In genomic region chr5:132500931-132501628, GRCh38 we compare ENCODE assay signal across 8 cellular contexts. TPM values are rescaled to one million over a fixed set of nuclear protein-coding genes. Genes with fewer than 3 reads are reported as not detected.
DNase-seq lines count a peak whose midpoint lies in the region; ATAC-seq and TF ChIP-seq lines count a peak whose summit lies in the region.

No MANE protein-coding gene starts in this region.

- no peaks in the 10 kb centered on the region for H3K27me3 ChIP-seq in lung (ENCODE audit: control insufficient read depth, insufficient read depth)

- DNase-seq in Caki2 (ENCODE audit: low read depth) (peak; percentile 41), NCI-H1092 (lab: John Stamatoyannopoulos, UW) (peak; percentile 39), coronary artery (ENCODE audit: low spot score) (peak; percentile 76), lung (ENCODE audit: low spot score) (peak; percentile 68), KG1 (lab: John Stamatoyannopoulos, UW) (no peak)
- peak; percentile 74 for DNase-seq in activated CD4-positive, CD25-positive, alpha-beta regulatory T cell treated with anti-CD3 and anti-CD28 coated beads, Interleukin-2, amount 50 U/mL, for 72 hours
- DNase-seq in stimulated activated CD8-positive, alpha-beta memory T cell treated with anti-CD3 and anti-CD28 coated beads, Interleukin-2, amount 100 ng/mL, for 48 hours (ENCODE audit: low read depth in 2 of 2) = peak; percentile 48 to 55

- no peaks in the 10 kb centered on the region for H3K9me3 ChIP-seq in lung (ENCODE audit: control insufficient read depth in 2 of 2, insufficient read depth in 1 of 2, low read length in 1 of 2)

- H3K27ac ChIP-seq in coronary artery (peak overlapping the region in 1 of 2 donors; percentile 26), lung (ENCODE audit: low read depth in 1 of 2, low read length in 1 of 2) (peak overlapping the region in 1 of 2 donors; percentile 99)

- ATAC-seq in GM21723 (IDR thresholded peaks at IDR 0.05; ENCODE audit: unreplicated experiment) (peak; percentile 38), lung (ENCODE audit: insufficient read depth, low FRiP score) (no peak)

- H3K4me1 ChIP-seq in lung (ENCODE audit: control insufficient read depth in 2 of 2, insufficient read depth in 2 of 2, low read length in 2 of 2) = peaks cover 2 to 31% of the 10 kb centered on the region in 2 donors

- 25 to 44% methylated on average over 6 of the region's 6 CpGs for WGBS in lung, 2 donors

- peak; percentile 81 for TF ChIP-seq CTCF in coronary artery (IDR thresholded peaks at IDR 0.05)
- TF ChIP-seq CTCF in lung (IDR thresholded peaks at IDR 0.05; ENCODE audit: control extremely low read depth, extremely low read depth) = peak; percentile 78

- H3K36me3 ChIP-seq in lung (ENCODE audit: control insufficient read depth in 2 of 2, insufficient read depth in 2 of 2, low read length in 2 of 2) = no peaks in the 10 kb centered on the region

- in situ Hi-C loops in Caki2 (cut with HindIII; ENCODE audit: low pct_unique_long_range_greater_than_20kb, low sequenced_read_pairs) = no loop called here

- H3K4me3 ChIP-seq in coronary artery (no peak overlapping the region), lung (no peak overlapping the region)

RNA-seq across cellular contexts. Expression of gene IRF1, which starts 10.5 kb away (rescaled TPM):
- total RNA-seq in Caki2 (2014; rRNA removed; shearing (Covaris generic); ENCODE audit: low replicate concordance) = 12.2 and 19.7 TPM in 2 replicates
- 10 to 100 TPM; 53.8 to 83.2 TPM for total RNA-seq in lung
- polyA plus RNA-seq in lung = 100 to 1,000 TPM in 1 of 2 donors, 10 to 100 TPM in 1; 32.9 to 141 TPM

RNA-seq across cellular contexts. Expression of gene IL5, which starts 42.2 kb away (rescaled TPM):
- not detected in 2 replicates for total RNA-seq in Caki2 (2014; rRNA removed; shearing (Covaris generic); ENCODE audit: low replicate concordance)
- total RNA-seq in lung = not detected
- polyA plus RNA-seq in lung = not detected

RNA-seq across cellular contexts. Expression of gene RAD50, which starts 55.7 kb away (rescaled TPM):
- 14.9 and 19.6 TPM in 2 replicates for total RNA-seq in Caki2 (2014; rRNA removed; shearing (Covaris generic); ENCODE audit: low replicate concordance)
- total RNA-seq in lung = 10 to 100 TPM; 28.4 to 46.7 TPM
- polyA plus RNA-seq in lung = 1 to 10 TPM; 8.2 to 9.3 TPM
